1 cellular context compared by ENCODE assay signal in genomic region chr11:5102246-5102645, GRCh38.
TF ChIP-seq lines count a peak whose summit lies in the region.

No MANE protein-coding gene starts in this region.

TF ChIP-seq in K562, 482 proteins besides CTCF, POLR2A, EP300 and RAD21:
- no peak for TF ChIP-seq HMG20A (CRISPR knock-in tag; conservative IDR thresholded peaks at IDR 0.05)
- no peak for TF ChIP-seq ETV5 (CRISPR knock-in tag; IDR thresholded peaks at IDR 0.05; ENCODE audit: low read depth)
- TF ChIP-seq CXXC5 (CRISPR knock-in tag; IDR thresholded peaks at IDR 0.05): no peak
- TF ChIP-seq ZNF583 (CRISPR knock-in tag; IDR thresholded peaks at IDR 0.05): no peak
- no peak for TF ChIP-seq SNAPC5 (CRISPR knock-in tag; IDR thresholded peaks at IDR 0.05)
- TF ChIP-seq, protein P1, sequence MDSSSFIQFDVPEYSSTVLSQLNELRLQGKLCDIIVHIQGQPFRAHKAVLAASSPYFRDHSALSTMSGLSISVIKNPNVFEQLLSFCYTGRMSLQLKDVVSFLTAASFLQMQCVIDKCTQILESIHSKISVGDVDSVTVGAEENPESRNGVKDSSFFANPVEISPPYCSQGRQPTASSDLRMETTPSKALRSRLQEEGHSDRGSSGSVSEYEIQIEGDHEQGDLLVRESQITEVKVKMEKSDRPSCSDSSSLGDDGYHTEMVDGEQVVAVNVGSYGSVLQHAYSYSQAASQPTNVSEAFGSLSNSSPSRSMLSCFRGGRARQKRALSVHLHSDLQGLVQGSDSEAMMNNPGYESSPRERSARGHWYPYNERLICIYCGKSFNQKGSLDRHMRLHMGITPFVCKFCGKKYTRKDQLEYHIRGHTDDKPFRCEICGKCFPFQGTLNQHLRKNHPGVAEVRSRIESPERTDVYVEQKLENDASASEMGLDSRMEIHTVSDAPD (CRISPR knock-in tag; IDR thresholded peaks at IDR 0.05): no peak
- TF ChIP-seq FOSL1 (tag; conservative IDR thresholded peaks at IDR 0.05): no peak
- no peak for TF ChIP-seq FOXP4 (CRISPR knock-in tag; IDR thresholded peaks at IDR 0.05; ENCODE audit: borderline replicate concordance)
- TF ChIP-seq THAP12 (CRISPR knock-in tag; IDR thresholded peaks at IDR 0.05): no peak
- TF ChIP-seq THRAP3 (IDR thresholded peaks at IDR 0.05; ENCODE audit: borderline replicate concordance): no peak
- TF ChIP-seq CBX5 (IDR thresholded peaks at IDR 0.05; ENCODE audit: borderline replicate concordance, low read depth): no peak
- no peak for TF ChIP-seq PHB2 (IDR thresholded peaks at IDR 0.05; ENCODE audit: low read depth)
